In genomic region chr20:32752458-32753250, GRCh38 we compare ENCODE assay signal across 1 cellular context.
TF ChIP-seq lines count a peak whose summit lies in the region.

No MANE protein-coding gene starts in this region.

TF ChIP-seq in HepG2, 621 proteins besides CTCF, POLR2A, EP300 and RAD21 (continued from another document):
- TF ChIP-seq RNF219 (CRISPR knock-in tag; IDR thresholded peaks at IDR 0.05) (no peak), ZBTB20 (CRISPR knock-in tag; IDR thresholded peaks at IDR 0.05; ENCODE audit: borderline replicate concordance, low read depth) (no peak), ZNF839 (CRISPR knock-in tag; IDR thresholded peaks at IDR 0.05; ENCODE audit: borderline replicate concordance) (no peak), CCDC6 (CRISPR knock-in tag; IDR thresholded peaks at IDR 0.05) (0 out of 2 replicates have a peak, but pooled peaks have one; percentile 32), SOX5 (CRISPR knock-in tag; IDR thresholded peaks at IDR 0.05; ENCODE audit: borderline replicate concordance) (no peak)
